In the genomic region with DNA sequence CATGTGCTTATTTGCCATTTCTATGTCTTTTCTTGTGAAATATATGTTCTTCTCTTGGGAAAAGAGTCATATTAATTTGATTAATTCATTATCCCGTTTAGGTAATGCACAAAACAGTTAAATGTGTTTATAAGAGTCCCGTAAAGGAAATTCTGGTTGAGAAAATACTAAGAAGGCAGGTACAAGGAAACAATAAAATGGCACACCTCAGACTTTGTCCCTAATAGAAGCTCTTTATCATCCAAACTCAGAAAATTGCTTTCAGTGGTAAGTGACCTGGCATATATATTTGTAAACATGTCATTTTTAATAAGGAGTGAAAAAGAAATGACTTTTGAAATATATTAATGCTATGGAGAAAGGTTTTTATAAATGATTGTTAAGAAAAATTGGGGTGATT, we compare ENCODE assay signal across 34 cellular contexts.
"Had no signal": no experiment of that assay in that cellular context is flagged by ENCODE, and none has a peak within 500 bp of the region (broad histone marks: within the 10 kb centered on the region; RNA-seq: fewer than 3 reads in every experiment).

No MANE protein-coding gene starts in this region.

- DNase-seq: Karpas-422, Kasumi-1, MG63, MM.1S, MV-4-11, NCI-H1048, NCI-H1092, NCI-H1092 treated with DMSO at 0.1 percent for 48 hours, NCI-H1105, NCI-H1105 treated with DMSO at 0.1 percent for 48 hours, NCI-H1417, NCI-H1417 treated with DMSO at 0.1 percent for 48 hours, NCI-H1436, NCI-H1436 treated with DMSO at 0.1 percent for 48 hours, NCI-H146, NCI-H1694, NCI-H1694 treated with DMSO at 0.1 percent for 48 hours, NCI-H187, NCI-H187 treated with DMSO at 0.1 percent for 48 hours, NCI-H1930, NCI-H2029, NCI-H2029 treated with DMSO at 0.1 percent for 48 hours, NCI-H2081, NCI-H2081 treated with DMSO at 0.1 percent for 48 hours, NCI-H2107, NCI-H2171, NCI-H2171 treated with DMSO at 0.1 percent for 48 hours, NCI-H2227 treated with DMSO at 0.1 percent for 48 hours, NCI-H226, NCI-H345, NCI-H446, NCI-H446 treated with DMSO at 0.1 percent for 48 hours, NCI-H510A had no signal

- H3K4me3 ChIP-seq: MG63 had no signal

- H3K27me3 ChIP-seq: MG63 had no signal

- H3K27ac ChIP-seq: KMS-11 had no signal

- H3K36me3 ChIP-seq: MG63 had no signal
